In the genomic region with DNA sequence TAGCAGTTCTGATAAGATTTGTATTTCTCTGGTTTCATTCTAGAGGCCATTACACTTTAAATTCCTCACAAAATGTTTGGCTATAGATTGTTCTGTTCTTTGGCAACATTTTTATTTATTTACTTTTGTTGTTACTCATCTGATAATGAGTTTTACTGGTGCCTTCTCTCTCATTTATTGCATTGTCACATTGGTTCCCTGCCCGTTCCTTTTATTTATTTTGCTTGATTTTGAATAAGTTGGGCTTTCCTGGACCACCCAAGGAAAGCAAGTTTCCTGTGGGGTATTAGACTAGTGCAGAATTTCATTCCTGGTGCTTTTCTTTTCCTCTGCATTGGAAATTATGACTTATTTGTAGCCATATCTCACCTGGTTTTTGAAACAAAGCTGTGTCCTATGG, we compare ENCODE assay signal across 26 cellular contexts.
"Had no signal": no experiment of that assay in that cellular context is flagged by ENCODE, and none has a peak within 500 bp of the region (broad histone marks: within the 10 kb centered on the region; RNA-seq: fewer than 3 reads in every experiment).

No MANE protein-coding gene starts in this region.

- H3K4me1 ChIP-seq: ascending aorta, breast epithelium, colonic mucosa, heart left ventricle had no signal

- ATAC-seq: activated CD4-positive, CD25-positive, alpha-beta regulatory T cell treated with anti-CD3 and anti-CD28 coated beads, Interleukin-2, amount 50 U/mL, for 24 hours; activated CD8-positive, alpha-beta T cell treated with anti-CD3 and anti-CD28 coated beads for 36 hours; activated naive CD4-positive, alpha-beta T cell treated with anti-CD3 and anti-CD28 coated beads, Interleukin-2, amount 50 U/mL, for 72 hours; esophagus mucosa; heart left ventricle had no signal

- H3K36me3 ChIP-seq: ascending aorta, breast epithelium, cardiac muscle cell, colonic mucosa, heart left ventricle had no signal

- H3K9me3 ChIP-seq: ascending aorta, breast epithelium, colonic mucosa, heart left ventricle had no signal

- DNase-seq: activated B cell treated with CpG ODN at 0.5 μM for 24 hours; activated CD4-positive, alpha-beta T cell treated with anti-CD3 and anti-CD28 coated beads for 48 hours; activated CD4-positive, alpha-beta T cell treated with anti-CD3 and anti-CD28 coated beads, Interleukin-2, amount 50 U/mL, for 1 hour; activated CD4-positive, alpha-beta T cell treated with anti-CD3 and anti-CD28 coated beads, Interleukin-2, amount 50 U/mL, for 48 hours; activated CD8-positive, alpha-beta memory T cell treated with anti-CD3 and anti-CD28 coated beads for 24 hours; activated CD8-positive, alpha-beta T cell treated with anti-CD3 and anti-CD28 coated beads for 36 hours; activated gamma-delta T cell; activated naive CD4-positive, alpha-beta T cell; activated naive CD4-positive, alpha-beta T cell treated with anti-CD3 and anti-CD28 coated beads, Interleukin-2, amount 10 ng/mL, durations not matched to agents 7 days and 5 days; activated naive CD8-positive, alpha-beta T cell treated with anti-CD3 and anti-CD28 coated beads, Interleukin-2, amount 10 ng/mL, durations not matched to agents 7 days and 5 days; activated T-cell treated with anti-CD3 and anti-CD28 coated beads, Interleukin-2, amount 50 U/mL, for 48 hours; central memory CD4-positive, alpha-beta T cell; cerebellar nuclear complex; colonic mucosa; effector CD8-positive, alpha-beta T cell; foreskin fibroblast; glutamatergic neuron; heart left ventricle; hypothalamus; T1000 had no signal

- H3K27me3 ChIP-seq: ascending aorta, breast epithelium, cardiac muscle cell, colonic mucosa, heart left ventricle had no signal

- H3K4me3 ChIP-seq: ascending aorta, breast epithelium, cardiac muscle cell, colonic mucosa, heart left ventricle had no signal

- H3K27ac ChIP-seq: ascending aorta, breast epithelium, cardiac muscle cell, colonic mucosa, heart left ventricle had no signal
